In genomic region chr20:8722277-8722928, GRCh38 we compare ENCODE assay signal across 8 cellular contexts.
DNase-seq lines count a peak whose midpoint lies in the region; ATAC-seq and TF ChIP-seq lines count a peak whose summit lies in the region.

No MANE protein-coding gene starts in this region.

- intact Hi-C loops in activated CD4-positive, alpha-beta T cell treated with anti-CD3 and anti-CD28 coated beads, Interleukin-2, amount 10 ng/mL, durations not matched to agents 24 days and 14 days (cut with micrococcal nuclease), result loop anchor here (1.0 to 5.0 kb wide), 3 partner anchors 60 to 590 kb away; partner anchors contain the start of gene PLCB1

- peak; percentile 50 for DNase-seq in CMK (ENCODE audit: low read depth)
- DNase-seq in NCI-H345 treated with DMSO at 0.1 percent for 48 hours (lab: John Stamatoyannopoulos, UW; ENCODE audit: unreplicated experiment), result peak; percentile 63
- peak; percentile 76 for DNase-seq in activated CD4-positive, alpha-beta T cell treated with anti-CD3 and anti-CD28 coated beads, Interleukin-2, amount 10 ng/mL, durations not matched to agents 24 days and 14 days
- peak; percentile 69 for DNase-seq in glomerular endothelial cell (ENCODE audit: extremely low read depth, low read depth, low spot score)

- no peaks in the 10 kb centered on the region for H3K79me2 ChIP-seq in parathyroid adenoma

- H3K4me2 ChIP-seq in parathyroid adenoma (ENCODE audit: low read length), result no peak overlapping the region

- H3K4me1 Mint-ChIP-seq in activated CD4-positive, alpha-beta T cell treated with anti-CD3 and anti-CD28 coated beads, Interleukin-2, amount 10 ng/mL, durations not matched to agents 24 days and 14 days, result no peaks in the 10 kb centered on the region

- peak; percentile 59 for ATAC-seq in GM18861 (IDR thresholded peaks at IDR 0.05; ENCODE audit: unreplicated experiment)
- ATAC-seq in HG03378 (IDR thresholded peaks at IDR 0.05; ENCODE audit: unreplicated experiment), result peak; percentile 86
- no peak for ATAC-seq in GM19455 (IDR thresholded peaks at IDR 0.05; ENCODE audit: unreplicated experiment)

- no peak overlapping the region for H3K9ac ChIP-seq in parathyroid adenoma

- no peak overlapping the region for H3K4me3 Mint-ChIP-seq in activated CD4-positive, alpha-beta T cell treated with anti-CD3 and anti-CD28 coated beads, Interleukin-2, amount 10 ng/mL, durations not matched to agents 24 days and 14 days

- H3K9me3 Mint-ChIP-seq in activated CD4-positive, alpha-beta T cell treated with anti-CD3 and anti-CD28 coated beads, Interleukin-2, amount 10 ng/mL, durations not matched to agents 24 days and 14 days, result no peaks in the 10 kb centered on the region

- no peak overlapping the region for H3K27ac Mint-ChIP-seq in activated CD4-positive, alpha-beta T cell treated with anti-CD3 and anti-CD28 coated beads, Interleukin-2, amount 10 ng/mL, durations not matched to agents 24 days and 14 days

- H2AFZ ChIP-seq in parathyroid adenoma, result no peak overlapping the region

- H3K27me3 Mint-ChIP-seq in activated CD4-positive, alpha-beta T cell treated with anti-CD3 and anti-CD28 coated beads, Interleukin-2, amount 10 ng/mL, durations not matched to agents 24 days and 14 days, result no peaks in the 10 kb centered on the region

- H3K27ac ChIP-seq in parathyroid adenoma, result no peak overlapping the region

- no peaks in the 10 kb centered on the region for H3K9me3 ChIP-seq in parathyroid adenoma (ENCODE audit: control insufficient read depth, low read length)

- TF ChIP-seq CTCF in parathyroid adenoma (IDR thresholded peaks at IDR 0.05), result peak; percentile 84

- no peaks in the 10 kb centered on the region for H3K36me3 ChIP-seq in parathyroid adenoma (ENCODE audit: control insufficient read depth, insufficient read depth, low read length)

- H3K4me3 ChIP-seq in parathyroid adenoma (ENCODE audit: low read depth, low read length), result no peak overlapping the region

- no peaks in the 10 kb centered on the region for H3K27me3 ChIP-seq in parathyroid adenoma (ENCODE audit: control insufficient read depth, insufficient read depth, low read length)

- no peaks in the 10 kb centered on the region for H3K4me1 ChIP-seq in parathyroid adenoma

- no peaks in the 10 kb centered on the region for H3K36me3 Mint-ChIP-seq in activated CD4-positive, alpha-beta T cell treated with anti-CD3 and anti-CD28 coated beads, Interleukin-2, amount 10 ng/mL, durations not matched to agents 24 days and 14 days (ENCODE audit: low read depth)
